Comparison of ENCODE assay signal across 8 cellular contexts in the genomic region with DNA sequence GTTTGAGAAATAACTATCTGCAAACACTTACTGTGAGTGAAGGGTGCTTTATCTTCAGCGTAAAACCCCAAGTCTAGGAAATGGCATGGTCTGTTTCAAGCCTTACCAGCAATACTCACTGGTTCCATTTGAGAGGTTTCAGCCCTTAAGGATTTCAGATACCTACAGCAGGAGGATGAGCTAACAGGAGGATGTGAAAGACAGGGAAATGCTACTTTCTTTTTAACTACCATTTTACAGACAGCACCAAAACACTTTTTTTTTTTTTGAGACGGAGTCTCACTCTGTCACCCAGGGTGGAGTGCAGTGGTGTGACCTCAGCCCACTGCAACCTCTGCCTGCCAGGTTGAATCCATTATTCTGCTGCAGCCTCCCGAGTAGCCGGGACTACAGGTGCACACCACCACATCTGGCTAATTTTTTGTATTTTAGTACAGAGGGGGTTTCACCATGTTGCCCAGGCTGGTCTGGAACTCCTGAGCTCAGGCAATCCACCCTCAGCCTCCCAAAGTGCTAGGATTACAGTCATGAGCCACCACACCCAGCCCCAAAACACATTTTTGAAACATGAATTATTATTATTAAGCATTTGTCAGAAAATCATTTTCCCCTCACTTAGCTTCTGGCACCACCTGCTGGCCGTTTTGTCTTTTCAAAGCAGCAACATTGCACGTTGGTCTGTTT. TPM values are rescaled to one million over a fixed set of nuclear protein-coding genes. Genes with fewer than 3 reads are reported as not detected.
DNase-seq lines count a peak whose midpoint lies in the region; ATAC-seq, FAIRE-seq and TF ChIP-seq lines count a peak whose summit lies in the region.

No MANE protein-coding gene starts in this region.

- H3K27me3 Mint-ChIP-seq in activated naive CD4-positive, alpha-beta T cell treated with anti-CD3 and anti-CD28 coated beads for 36 hours (ENCODE audit: low read depth): no peaks in the 10 kb centered on the region

- H3K4me3 ChIP-seq in SJSA1: no peak overlapping the region

- intact Hi-C loops in activated naive CD4-positive, alpha-beta T cell treated with anti-CD3 and anti-CD28 coated beads for 36 hours (cut with micrococcal nuclease): loop anchor here (1.0 to 10.0 kb wide), 6 partner anchors 128 to 477 kb away; partner anchors contain the start of genes ATP6V0A2 and OGFOD2
- intact Hi-C loops in head of caudate nucleus (cut with DNase I): loop anchor here (5.0 kb wide), 1 partner anchor 255 kb away; the partner anchor contains the start of gene ARL6IP4

- ATAC-seq in GM19328 (IDR thresholded peaks at IDR 0.05; ENCODE audit: unreplicated experiment): no peak

- H3K36me3 ChIP-seq in SJSA1: peaks cover 31% of the 10 kb centered on the region

- no peaks in the 10 kb centered on the region for H3K9me3 Mint-ChIP-seq in activated naive CD4-positive, alpha-beta T cell treated with anti-CD3 and anti-CD28 coated beads for 36 hours

- DNase-seq in COLO829 (ENCODE audit: low spot score) (peak; percentile 59), HS-5 (ENCODE audit: low read depth) (peak; percentile 48), SJSA1 (ENCODE audit: low read depth in 1 of 2, low spot score in 2 of 2) (peak; percentile 26 to 50), head of caudate nucleus (peak in 41 of 42 donors; percentile 44 to 88 (median 72)), retina (peak; percentile 45), H54 (ENCODE audit: insufficient read length, low spot score) (no peak)
- peak; percentile 84 for DNase-seq in activated naive CD4-positive, alpha-beta T cell treated with anti-CD3 and anti-CD28 coated beads for 36 hours

- no peaks in the 10 kb centered on the region for H3K27me3 ChIP-seq in SJSA1 (replicated peaks)

- peak overlapping the region; percentile 41 for H3K4me3 Mint-ChIP-seq in activated naive CD4-positive, alpha-beta T cell treated with anti-CD3 and anti-CD28 coated beads for 36 hours

- CTCF ChIA-PET in activated naive CD4-positive, alpha-beta T cell treated with anti-CD3 and anti-CD28 coated beads for 36 hours (lab: Charles Lee): interaction anchor here (0.6 to 3.6 kb wide), 32 partner anchors 9 to 404 kb away, joined by 3 to 44 read pairs (median 4); no protein-coding TSS in a partner anchor

- no peaks in the 10 kb centered on the region for H3K9me3 ChIP-seq in SJSA1 (replicated peaks)

- H3K4me1 ChIP-seq in SJSA1 (replicated peaks): peaks cover 7% of the 10 kb centered on the region; the same call in 1 of the 2 replicates

- H3K36me3 Mint-ChIP-seq in activated naive CD4-positive, alpha-beta T cell treated with anti-CD3 and anti-CD28 coated beads for 36 hours (ENCODE audit: low read depth): peaks cover 56% of the 10 kb centered on the region

- FAIRE-seq in H54 (lab: Jason Lieb, UNC): no peak

- peaks cover 58% of the 10 kb centered on the region for H3K4me1 Mint-ChIP-seq in activated naive CD4-positive, alpha-beta T cell treated with anti-CD3 and anti-CD28 coated beads for 36 hours (ENCODE audit: low read depth)

- peak overlapping the region; percentile 91 for H3K27ac Mint-ChIP-seq in activated naive CD4-positive, alpha-beta T cell treated with anti-CD3 and anti-CD28 coated beads for 36 hours

- H3K27ac ChIP-seq in SJSA1: no peak overlapping the region

- TF ChIP-seq POLR2A in H54 (IDR thresholded peaks at IDR 0.05; ENCODE audit: low read depth, low read length): no peak

RNA-seq across cellular contexts. Expression of gene MTRFR, which starts 4.6 kb away (rescaled TPM):
- 10.3 and 14.2 TPM in 2 replicates for total RNA-seq in SJSA1 (2014; rRNA removed; shearing (Covaris generic))
- total RNA-seq in activated naive CD4-positive, alpha-beta T cell treated with anti-CD3 and anti-CD28 coated beads for 36 hours: 10 to 100 TPM; 27.7 to 27.8 TPM

RNA-seq across cellular contexts. Expression of gene MPHOSPH9, which starts 4.8 kb away (rescaled TPM):
- total RNA-seq in SJSA1 (2014; rRNA removed; shearing (Covaris generic)): 77.6 and 142 TPM in 2 replicates
- total RNA-seq in activated naive CD4-positive, alpha-beta T cell treated with anti-CD3 and anti-CD28 coated beads for 36 hours: 100 to 1,000 TPM; 111 to 114 TPM

RNA-seq across cellular contexts. Expression of gene CDK2AP1, which starts 33.9 kb away (rescaled TPM):
- total RNA-seq in SJSA1 (2014; rRNA removed; shearing (Covaris generic)): 124 and 162 TPM in 2 replicates
- total RNA-seq in activated naive CD4-positive, alpha-beta T cell treated with anti-CD3 and anti-CD28 coated beads for 36 hours: 10 to 100 TPM; 64.7 to 67.5 TPM
